In the genomic region with DNA sequence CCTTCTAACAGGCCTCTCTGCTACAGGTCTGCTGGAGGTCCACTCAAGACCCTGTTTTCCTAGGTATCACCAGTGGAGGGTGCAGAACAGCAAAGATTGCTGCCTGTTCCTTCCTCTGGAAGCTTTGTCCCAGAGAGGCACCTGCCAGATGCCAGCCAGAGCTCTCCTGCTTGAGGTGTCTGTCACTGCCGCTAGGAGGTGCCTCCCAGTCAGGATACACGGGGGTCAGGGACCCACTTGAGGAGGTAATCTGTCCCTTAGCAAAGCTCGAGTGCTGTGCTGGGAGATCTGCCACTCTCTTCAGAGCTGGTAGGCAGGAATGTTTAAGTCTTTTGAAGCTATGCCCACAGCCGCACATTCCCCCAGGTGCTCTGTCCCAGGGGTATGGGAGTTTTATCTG, we compare ENCODE assay signal across 7 cellular contexts.
"Had no signal": no experiment of that assay in that cellular context is flagged by ENCODE, and none has a peak within 500 bp of the region (broad histone marks: within the 10 kb centered on the region; RNA-seq: fewer than 3 reads in every experiment).

No MANE protein-coding gene starts in this region.

- H3K9me3 Mint-ChIP-seq: HFFc6 had no signal

- H3K4me1 ChIP-seq: HAP-1 had no signal

- H3K27me3 Mint-ChIP-seq: IgD-negative memory B cell had no signal

- H3K4me3 Mint-ChIP-seq: HFFc6, IgD-negative memory B cell had no signal

- H3K4me3 ChIP-seq: HAP-1 had no signal

- ATAC-seq: HCT116, HepG2 had no signal

- H3K36me3 ChIP-seq: HAP-1 had no signal

- DNase-seq: GOT3, HFFc6, KG1 had no signal

- H3K27ac Mint-ChIP-seq: HFFc6, IgD-negative memory B cell had no signal

- H3K9me3 ChIP-seq: HAP-1 had no signal
